Comparison of ENCODE assay signal across 10 cellular contexts in the genomic region with DNA sequence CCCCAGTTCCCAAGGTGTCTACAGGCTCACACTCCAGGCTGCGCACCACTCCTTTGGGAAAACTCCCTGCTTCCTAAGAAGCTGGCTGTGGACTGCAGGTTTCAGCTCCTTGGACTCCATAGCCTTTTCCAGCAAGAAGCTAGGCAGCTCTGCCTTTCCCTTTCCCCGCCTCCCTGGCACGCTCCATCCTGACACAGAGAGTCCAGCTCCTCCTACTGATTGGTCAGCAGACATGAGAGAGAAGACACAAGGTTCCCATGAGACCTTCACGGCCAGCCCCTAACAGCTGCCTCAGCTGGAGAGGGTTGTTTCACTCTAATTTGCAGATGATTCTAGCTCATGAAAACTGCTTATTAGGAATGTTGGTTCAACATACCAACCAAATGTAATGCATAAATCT. TPM values are rescaled to one million over a fixed set of nuclear protein-coding genes. Genes with fewer than 3 reads are reported as not detected.
DNase-seq lines count a peak whose midpoint lies in the region; ATAC-seq, FAIRE-seq and TF ChIP-seq lines count a peak whose summit lies in the region.
"Had no signal": no experiment of that assay in that cellular context is flagged by ENCODE, and none has a peak within 500 bp of the region (broad histone marks: within the 10 kb centered on the region; RNA-seq: fewer than 3 reads in every experiment).

No MANE protein-coding gene starts in this region.

- TF ChIP-seq CTCF in psoas muscle (IDR thresholded peaks at IDR 0.05): no peak
- no peak for TF ChIP-seq CTCF in natural killer cell (IDR thresholded peaks at IDR 0.05)

- H3K9me3 Mint-ChIP-seq in natural killer cell: peaks cover 2 to 3% of the 10 kb centered on the region in 2 donors
- H3K9me3 Mint-ChIP-seq: dendritic cell treated with granulocyte-macrophage colony-stimulating factor and Interleukin-4, amounts not matched to agents 40 ng/mL and 50 ng/mL, for 4 days had no signal

- H3K27ac Mint-ChIP-seq in natural killer cell: no peak overlapping the region
- H3K27ac Mint-ChIP-seq: dendritic cell treated with granulocyte-macrophage colony-stimulating factor and Interleukin-4, amounts not matched to agents 40 ng/mL and 50 ng/mL, for 4 days had no signal

- peak; percentile 74 to 88 (median 86) for ATAC-seq in psoas muscle
- ATAC-seq in natural killer cell: no peak
- ATAC-seq in GM18861 (IDR thresholded peaks at IDR 0.05; ENCODE audit: unreplicated experiment): no peak
- ATAC-seq: Panc1 had no signal

- DNase-seq in EL: peak; percentile 81
- DNase-seq in RCC 7860 (ENCODE audit: low spot score): peak; percentile 30
- DNase-seq in foreskin melanocyte: peak; percentile 75
- DNase-seq in psoas muscle: peak; percentile 90 to 92
- DNase-seq in natural killer cell: no peak
- DNase-seq in NCI-H1930 (lab: John Stamatoyannopoulos, UW): no peak
- no peak for DNase-seq in inferior parietal cortex (ENCODE audit: extremely low spot score)

- no peak for FAIRE-seq in RCC 7860 (lab: Jason Lieb, UNC)

- no peaks in the 10 kb centered on the region for H3K9me3 ChIP-seq in psoas muscle

- H3K27me3 Mint-ChIP-seq in natural killer cell (ENCODE audit: low read depth in 2 of 2): no peaks in the 10 kb centered on the region

- no peak overlapping the region for H3K27ac ChIP-seq in psoas muscle

- H3K36me3 Mint-ChIP-seq in natural killer cell: no peaks in the 10 kb centered on the region

- no peaks in the 10 kb centered on the region for H3K4me1 Mint-ChIP-seq in natural killer cell

- H3K4me3 Mint-ChIP-seq in natural killer cell: no peak overlapping the region
- H3K4me3 Mint-ChIP-seq: dendritic cell treated with granulocyte-macrophage colony-stimulating factor and Interleukin-4, amounts not matched to agents 40 ng/mL and 50 ng/mL, for 4 days had no signal

- H3K27me3 ChIP-seq in psoas muscle (ENCODE audit: insufficient read depth in 3 of 3, low read length in 2 of 3): peaks cover 0 to 4% (median under 1%) of the 10 kb centered on the region in 3 donors

- 12 to 21% (median 17%) methylated on average over 4 of the region's 4 CpGs for WGBS in psoas muscle, 3 donors

- H3K4me3 ChIP-seq in psoas muscle: no peak overlapping the region

- H3K4me1 ChIP-seq in psoas muscle: no peaks in the 10 kb centered on the region

- intact Hi-C loops in psoas muscle (cut with DNase I) (no loop called here), natural killer cell (cut with micrococcal nuclease) (no loop called here)

- H3K36me3 ChIP-seq in psoas muscle (ENCODE audit: insufficient read depth in 1 of 2, low read depth in 1 of 2): no peaks in the 10 kb centered on the region

RNA-seq across cellular contexts. Expression of a gene that starts 27.6 kb away (rescaled TPM):
- total RNA-seq in psoas muscle (1 to 10 TPM in 2 of 4 donors, under 1 TPM in 2; 0.48 to 1.7 (median 0.97) TPM), natural killer cell (under 1 TPM in 2 of 3 donors, not detected in 1; 0.63 to 0.75 TPM)
- polyA plus RNA-seq in psoas muscle: under 1 TPM; 0.05 to 0.19 (median 0.06) TPM

Comparison
In these comparisons a context has a peak if more than half of its experiments do, and no peak if none do; other contexts are left out.
1. DNase-seq: peak in EL (single experiment), RCC 7860 (single experiment), foreskin melanocyte (single experiment) and psoas muscle (2 of 2); none in natural killer cell (single experiment), NCI-H1930 (0 of 2) and inferior parietal cortex (single experiment).
2. ATAC-seq: peak in psoas muscle (4 of 4); none in natural killer cell (0 of 3) and GM18861 (single experiment).